ENCODE assay signal across 13 cellular contexts in the genomic region with DNA sequence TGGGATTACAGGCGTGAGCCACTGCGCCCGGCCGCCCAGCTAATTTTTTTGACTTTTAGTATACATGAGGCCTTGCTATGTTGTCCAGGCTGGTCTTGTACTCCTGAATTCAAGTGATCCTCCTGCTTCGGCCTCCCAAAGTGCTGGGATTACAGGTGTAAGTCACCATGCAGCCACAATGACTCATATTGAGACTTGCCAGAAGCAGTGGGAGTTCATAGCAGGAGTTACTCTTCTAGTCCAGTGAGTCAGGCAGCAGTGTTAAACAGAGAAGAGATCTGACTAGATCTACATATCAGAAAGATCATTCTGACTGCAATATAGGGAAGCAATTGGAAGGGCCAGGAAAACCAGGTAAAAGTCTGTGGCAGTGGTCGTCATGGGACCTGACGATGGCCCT. TPM values are rescaled to one million over a fixed set of nuclear protein-coding genes. Genes with fewer than 3 reads are reported as not detected.
A peak's percentile ranks its signal among the peaks of the same experiment; 100 is the strongest.
DNase-seq lines count a peak whose midpoint lies in the region; ATAC-seq, FAIRE-seq and TF ChIP-seq lines count a peak whose summit lies in the region.
"Had no signal": no experiment of that assay in that cellular context is flagged by ENCODE, and none has a peak within 500 bp of the region (broad histone marks: within the 10 kb centered on the region; RNA-seq: fewer than 3 reads in every experiment).

No MANE protein-coding gene starts in this region.

- intact Hi-C loops in activated naive CD4-positive, alpha-beta T cell treated with anti-CD3 and anti-CD28 coated beads for 36 hours (cut with micrococcal nuclease): no loop called here
- intact Hi-C loops in K562 (cut with micrococcal nuclease): no loop called here

- no peaks in the 10 kb centered on the region for H3K9me3 Mint-ChIP-seq in activated naive CD4-positive, alpha-beta T cell treated with anti-CD3 and anti-CD28 coated beads for 36 hours
- peaks cover 9% of the 10 kb centered on the region for H3K9me3 Mint-ChIP-seq in activated naive CD4-positive, alpha-beta T cell treated with anti-CD3 and anti-CD28 coated beads, Interleukin-2, amount 10 ng/mL, durations not matched to agents 7 days and 5 days

- no peak for TF ChIP-seq RAD21 in K562 (CRISPR knock-in tag; conservative IDR thresholded peaks at IDR 0.05 in 1 of 2, IDR thresholded peaks at IDR 0.05 in 1 of 2)

- H3K27me3 ChIP-seq in K562 (ENCODE audit: control insufficient read depth in 2 of 2, insufficient read depth in 2 of 2, low read length in 2 of 2): no peaks in the 10 kb centered on the region
- H3K27me3 ChIP-seq: BLaER1 had no signal

- no peak overlapping the region for H2AFZ ChIP-seq in K562 (ENCODE audit: low read depth, low read length)

- TF ChIP-seq POLR2A in K562 (conservative IDR thresholded peaks at IDR 0.05): no peak

- FAIRE-seq in RCC 7860 (lab: Jason Lieb, UNC) (peak; percentile 52), K562 (lab: Jason Lieb, UNC) (no peak)
- FAIRE-seq: colon, GM18507 had no signal

- no peak overlapping the region for H3K4me3 ChIP-seq in K562
- H3K4me3 ChIP-seq: BLaER1 had no signal

- POLR2A ChIA-PET in K562 (lab: Yijun Ruan, JAX): no interaction called here

- H3K36me3 ChIP-seq in K562 (ENCODE audit: control insufficient read depth, insufficient read depth, low read length): no peaks in the 10 kb centered on the region

- H3K36me3 Mint-ChIP-seq in activated naive CD4-positive, alpha-beta T cell treated with anti-CD3 and anti-CD28 coated beads for 36 hours (ENCODE audit: low read depth): peaks cover 9% of the 10 kb centered on the region
- H3K36me3 Mint-ChIP-seq in activated naive CD4-positive, alpha-beta T cell treated with anti-CD3 and anti-CD28 coated beads, Interleukin-2, amount 10 ng/mL, durations not matched to agents 7 days and 5 days: peaks cover 50% of the 10 kb centered on the region

- CTCF ChIA-PET in activated naive CD4-positive, alpha-beta T cell treated with anti-CD3 and anti-CD28 coated beads for 36 hours (lab: Charles Lee): interaction anchor here (0.9 to 1.2 kb wide), 2 partner anchors 12 to 127 kb away, joined by 3 read pairs; no protein-coding TSS in a partner anchor
- CTCF ChIA-PET in activated naive CD4-positive, alpha-beta T cell treated with anti-CD3 and anti-CD28 coated beads, Interleukin-2, amount 10 ng/mL, durations not matched to agents 7 days and 5 days (lab: Charles Lee): interaction anchor here (1.0 to 1.2 kb wide), 2 partner anchors 122 to 127 kb away, joined by 3 read pairs; no protein-coding TSS in a partner anchor
- CTCF ChIA-PET in K562 (lab: Yijun Ruan, JAX; ENCODE audit: low intra/inter-chr PET ratio): no interaction called here

- no peaks in the 10 kb centered on the region for H3K9me1 ChIP-seq in K562 (ENCODE audit: control insufficient read depth, insufficient read depth, low read length)

- in situ Hi-C loops in K562 (cut with MboI): loop anchor here (25.0 kb wide), 1 partner anchor 446 kb away; no protein-coding TSS in a partner anchor

- H3K4me1 Mint-ChIP-seq in activated naive CD4-positive, alpha-beta T cell treated with anti-CD3 and anti-CD28 coated beads for 36 hours (ENCODE audit: low read depth): peaks cover 14% of the 10 kb centered on the region
- peaks cover 26% of the 10 kb centered on the region for H3K4me1 Mint-ChIP-seq in activated naive CD4-positive, alpha-beta T cell treated with anti-CD3 and anti-CD28 coated beads, Interleukin-2, amount 10 ng/mL, durations not matched to agents 7 days and 5 days

- no peak for TF ChIP-seq CTCF in K562 (IDR thresholded peaks at IDR 0.05 in 2 of 3, conservative IDR thresholded peaks at IDR 0.05 in 1 of 3; ENCODE audit: insufficient read depth in 2 of 3, low read depth in 1 of 3, low read length in 3 of 3)

- no peaks in the 10 kb centered on the region for H3K27me3 Mint-ChIP-seq in activated naive CD4-positive, alpha-beta T cell treated with anti-CD3 and anti-CD28 coated beads for 36 hours (ENCODE audit: low read depth)
- no peaks in the 10 kb centered on the region for H3K27me3 Mint-ChIP-seq in activated naive CD4-positive, alpha-beta T cell treated with anti-CD3 and anti-CD28 coated beads, Interleukin-2, amount 10 ng/mL, durations not matched to agents 7 days and 5 days

- H3K4me3 Mint-ChIP-seq in activated naive CD4-positive, alpha-beta T cell treated with anti-CD3 and anti-CD28 coated beads for 36 hours: no peak overlapping the region
- H3K4me3 Mint-ChIP-seq in activated naive CD4-positive, alpha-beta T cell treated with anti-CD3 and anti-CD28 coated beads, Interleukin-2, amount 10 ng/mL, durations not matched to agents 7 days and 5 days: no peak overlapping the region
- H3K4me3 Mint-ChIP-seq: nephron progenitor cell had no signal

- no peak overlapping the region for H3K27ac ChIP-seq in K562 (ENCODE audit: extremely low read depth, low read depth, low read length)
- H3K27ac ChIP-seq: BLaER1, KMS-11 had no signal

- no peak overlapping the region for H3K4me2 ChIP-seq in K562 (ENCODE audit: insufficient read depth, low read length)
- H3K4me2 ChIP-seq: BLaER1, KMS-11 had no signal

- TF ChIP-seq EP300 in K562 (IDR thresholded peaks at IDR 0.05; ENCODE audit: low read length): no peak

- WGBS in K562 (ENCODE audit: insufficient coverage, low coverage, missing lambda C conversion rate): 79% methylated on average over 6 of the region's 7 CpGs

- no peaks in the 10 kb centered on the region for H3K4me1 ChIP-seq in K562 (replicated peaks in 1 of 2; ENCODE audit: control insufficient read depth in 2 of 2, insufficient read depth in 2 of 2, low read length in 2 of 2)
- H3K4me1 ChIP-seq: BLaER1 had no signal

- no peak overlapping the region for H3K27ac Mint-ChIP-seq in activated naive CD4-positive, alpha-beta T cell treated with anti-CD3 and anti-CD28 coated beads for 36 hours
- no peak overlapping the region for H3K27ac Mint-ChIP-seq in activated naive CD4-positive, alpha-beta T cell treated with anti-CD3 and anti-CD28 coated beads, Interleukin-2, amount 10 ng/mL, durations not matched to agents 7 days and 5 days
- H3K27ac Mint-ChIP-seq: nephron progenitor cell had no signal

- no peaks in the 10 kb centered on the region for H3K9me3 ChIP-seq in K562 (replicated peaks; ENCODE audit: control insufficient read depth, insufficient read depth, low read depth, low read length)

- DNase-seq in activated naive CD4-positive, alpha-beta T cell treated with anti-CD3 and anti-CD28 coated beads for 36 hours: peak; percentile 28
- no peak for DNase-seq in activated naive CD4-positive, alpha-beta T cell treated with anti-CD3 and anti-CD28 coated beads, Interleukin-2, amount 10 ng/mL, durations not matched to agents 7 days and 5 days
- DNase-seq in RCC 7860 (ENCODE audit: low spot score) (peak; percentile 81), K562 (ENCODE audit: extremely low read depth in 1 of 4, low spot score in 3 of 4) (peak in 1 of 4 experiments; percentile 22), Kasumi-1 (lab: John Stamatoyannopoulos, UW) (no peak), NCI-H1048 (lab: John Stamatoyannopoulos, UW) (no peak), RPMI8226 (no peak)
- peak; percentile 9 to 34 for DNase-seq in stimulated activated CD4-positive, alpha-beta T cell treated with anti-CD3 and anti-CD28 coated beads, Interleukin-2, amount 100 ng/mL, for 48 hours
- DNase-seq: nephron progenitor cell had no signal

- H3K9ac ChIP-seq in K562 (ENCODE audit: insufficient read depth in 1 of 2, low read depth in 2 of 2, low read length in 2 of 2): no peak overlapping the region
- H3K9ac ChIP-seq: BLaER1, KMS-11 had no signal

- BruUV-seq in K562 (replicated peaks; lab: Mats Ljungman, UMichigan): no TSS peak

- H3K79me2 ChIP-seq in K562 (ENCODE audit: control insufficient read depth, insufficient read depth, low read length): no peaks in the 10 kb centered on the region

- ATAC-seq in K562: no peak

- H4K20me1 ChIP-seq in K562 (replicated peaks; ENCODE audit: control insufficient read depth, insufficient read depth, low read length): no peaks in the 10 kb centered on the region
- H4K20me1 ChIP-seq: BLaER1 had no signal

TF ChIP-seq in K562, 482 proteins besides CTCF, POLR2A, EP300 and RAD21 (continues in another document):
- peak; percentile 84; the same call in 1 of the 2 replicates for TF ChIP-seq JUN (IDR thresholded peaks at IDR 0.05; ENCODE audit: borderline replicate concordance, low read depth, low read length)
- TF ChIP-seq JUN (CRISPR knock-in tag; IDR thresholded peaks at IDR 0.05; ENCODE audit: borderline replicate concordance): no peak
- TF ChIP-seq FOSL1 (tag; conservative IDR thresholded peaks at IDR 0.05): peak; percentile 82
- peak; percentile 33; the same call in 1 of the 2 replicates for TF ChIP-seq DPF2 (IDR thresholded peaks at IDR 0.05)

RNA-seq across cellular contexts. Expression of gene FLACC1, which starts 1.5 kb away (rescaled TPM):
- under 1 TPM; 0.57 to 0.84 TPM for total RNA-seq in activated naive CD4-positive, alpha-beta T cell treated with anti-CD3 and anti-CD28 coated beads for 36 hours
- 0.19 and 2.0 TPM in 2 replicates for total RNA-seq in K562 (2011; cell fraction: chromatin; rRNA removed; ENCODE audit: low replicate concordance)
- not detected in 2 replicates for total RNA-seq in K562 (2011; cell fraction: nucleolus; rRNA removed)
- not detected in 2 replicates for total RNA-seq in K562 (2011; cell fraction: nucleoplasm; rRNA removed)
- total RNA-seq in K562 (2014; rRNA removed) (0.20 and 0.68 TPM in 2 replicates), K562 (2014; rRNA removed; fragmentation: Illumina TruSeq; extraction: Trizol) (0.22 and 0.61 TPM in 2 replicates), K562 (2015; rRNA removed; fragmentation: Illumina TruSeq; extraction: Trizol) (0.07 and 0.53 TPM in 2 replicates), K562 (2021) (0.20 and 0.35 TPM in 2 replicates)
- polyA plus RNA-seq in K562 (2011; rRNA removed) (0.41 TPM in 1 of 2 replicates, not detected in the other), K562 (2014; fragmentation: Illumina TruSeq; extraction: Trizol) (0.26 and 0.27 TPM in 2 replicates), K562 (2014; fragmentation: Nextera tagmentation; extraction: Ambion mirVana) (under 1 TPM in 1 of 2 experiments, not detected in 1; 0.10 TPM), K562 (2014; rRNA removed) (0.09 and 0.20 TPM in 2 replicates)
- not detected in 2 replicates for polyA plus RNA-seq in K562 (2011; cell fraction: cytosol; rRNA removed)
- polyA plus RNA-seq in K562 (2011; cell fraction: nucleus; rRNA removed): 0.07 and 0.81 TPM in 2 replicates
- 0.08 and 0.47 TPM in 2 replicates for polyA plus RNA-seq in K562 (2012)
- 0.48 TPM in 1 of 2 replicates, not detected in the other for polyA minus RNA-seq in K562 (2011; rRNA and poly(A)+ RNA removed)
- not detected in 2 replicates for polyA minus RNA-seq in K562 (2011; cell fraction: cytosol; rRNA and poly(A)+ RNA removed)
- 0.27 and 0.44 TPM in 2 replicates for polyA minus RNA-seq in K562 (2011; cell fraction: nucleus; rRNA and poly(A)+ RNA removed)

Comparison
In these comparisons a context has a peak if more than half of its experiments do, and no peak if none do; other contexts are left out.
1. DNase-seq: peak in activated naive CD4-positive, alpha-beta T cell treated with anti-CD3 and anti-CD28 coated beads for 36 hours (single experiment), RCC 7860 (single experiment) and stimulated activated CD4-positive, alpha-beta T cell treated with anti-CD3 and anti-CD28 coated beads, Interleukin-2, amount 100 ng/mL, for 48 hours (2 of 2); none in activated naive CD4-positive, alpha-beta T cell treated with anti-CD3 and anti-CD28 coated beads, Interleukin-2, amount 10 ng/mL, durations not matched to agents 7 days and 5 days (single experiment), Kasumi-1 (0 of 2), NCI-H1048 (single experiment) and RPMI8226 (single experiment).